13 cellular contexts compared by ENCODE assay signal in the genomic region with DNA sequence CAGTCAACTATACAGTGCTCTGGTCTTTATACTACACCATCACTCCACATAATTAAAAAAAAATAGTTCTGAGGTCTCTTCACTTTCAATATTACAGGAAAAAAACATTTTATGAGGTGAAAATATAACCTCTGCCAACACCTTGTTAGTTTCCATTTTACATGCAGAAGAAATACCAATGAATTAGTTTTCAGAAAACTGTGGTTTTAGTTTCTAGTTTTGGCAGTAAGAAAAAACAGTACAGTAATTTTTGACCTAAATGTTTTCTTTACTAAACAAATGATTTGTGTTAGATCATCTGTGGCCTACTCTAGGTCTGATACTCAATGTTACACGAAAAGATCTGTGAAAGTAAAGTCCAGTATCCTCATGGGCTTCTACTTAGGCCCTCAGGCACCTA. TPM values are rescaled to one million over a fixed set of nuclear protein-coding genes. Genes with fewer than 3 reads are reported as not detected.
DNase-seq lines count a peak whose midpoint lies in the region; ATAC-seq and TF ChIP-seq lines count a peak whose summit lies in the region.
"Had no signal": no experiment of that assay in that cellular context is flagged by ENCODE, and none has a peak within 500 bp of the region (broad histone marks: within the 10 kb centered on the region; RNA-seq: fewer than 3 reads in every experiment).

No MANE protein-coding gene starts in this region.

- H3K4me1 ChIP-seq in OCI-LY7 (ENCODE audit: insufficient read depth, low read length, poor library complexity, severe bottlenecking): no peaks in the 10 kb centered on the region
- H3K4me1 ChIP-seq: tibial artery had no signal

- H3K36me3 ChIP-seq in OCI-LY7 (ENCODE audit: insufficient read depth, low read length): no peaks in the 10 kb centered on the region
- H3K36me3 ChIP-seq: tibial artery had no signal

- TF ChIP-seq CTCF in OCI-LY7 (conservative IDR thresholded peaks at IDR 0.05; ENCODE audit: low read length): no peak

- H3K27ac ChIP-seq in OCI-LY7 (ENCODE audit: low read depth, low read length, poor library complexity, severe bottlenecking): no peak overlapping the region
- H3K27ac ChIP-seq: GM23248, tibial artery had no signal

- H4K20me1 ChIP-seq in OCI-LY7 (ENCODE audit: insufficient read depth, low read length): no peaks in the 10 kb centered on the region

- H3K4me3 ChIP-seq in OCI-LY7 (ENCODE audit: low read depth, low read length, poor library complexity, severe bottlenecking): no peak overlapping the region
- H3K4me3 ChIP-seq: GM23248, tibial artery had no signal

- no peak overlapping the region for H2AFZ ChIP-seq in OCI-LY7 (ENCODE audit: low read length)
- H2AFZ ChIP-seq: GM23248 had no signal

- H3K79me2 ChIP-seq in OCI-LY7 (ENCODE audit: insufficient read depth, low read depth, low read length): no peaks in the 10 kb centered on the region

- ATAC-seq in GM18499 (IDR thresholded peaks at IDR 0.05; ENCODE audit: insufficient read depth, unreplicated experiment): peak; percentile 84
- ATAC-seq in GM19372 (IDR thresholded peaks at IDR 0.05; ENCODE audit: low read depth, unreplicated experiment): peak; percentile 55
- ATAC-seq in HG02642 (IDR thresholded peaks at IDR 0.05; ENCODE audit: poor library complexity, unreplicated experiment): peak; percentile 79
- ATAC-seq in HG03354 (IDR thresholded peaks at IDR 0.05; ENCODE audit: poor library complexity, severe bottlenecking, unreplicated experiment): peak; percentile 84
- ATAC-seq: sciatic nerve had no signal

- no peaks in the 10 kb centered on the region for H3K9me3 ChIP-seq in OCI-LY7 (ENCODE audit: low read length)
- H3K9me3 ChIP-seq: tibial artery had no signal

- DNase-seq in OCI-LY7 (ENCODE audit: low spot score) (no peak), GM19240 (ENCODE audit: insufficient read length, low spot score) (no peak), NCI-H345 treated with DMSO at 0.1 percent for 48 hours (lab: John Stamatoyannopoulos, UW; ENCODE audit: unreplicated experiment) (no peak)
- DNase-seq in stimulated activated CD4-positive, alpha-beta T cell treated with anti-CD3 and anti-CD28 coated beads, Interleukin-1b, Interleukin-23, amount 100 ng/mL, for 48 hours: no peak
- DNase-seq: activated naive CD4-positive, alpha-beta T cell treated with anti-CD3 and anti-CD28 coated beads for 36 hours; GM23248; NCI-H1694 treated with DMSO at 0.1 percent for 48 hours; tibial artery had no signal

- intact Hi-C loops in OCI-LY7 (cut with micrococcal nuclease; ENCODE audit: unreplicated experiment): no loop called here

- H3K9me2 ChIP-seq in OCI-LY7 (ENCODE audit: insufficient read depth, low read length): no peaks in the 10 kb centered on the region

- no peak overlapping the region for H3K4me2 ChIP-seq in OCI-LY7 (ENCODE audit: low read length)

- BruUV-seq in OCI-LY7 (replicated peaks; lab: Mats Ljungman, UMichigan): no TSS peak

- CTCF ChIA-PET in OCI-LY7 (lab: Charles Lee; ENCODE audit: unreplicated experiment): no interaction called here

- POLR2A ChIA-PET in OCI-LY7 (lab: Charles Lee): interaction anchor here (0.9 kb wide), 1 partner anchor 325 kb away, joined by 3 read pairs; no protein-coding TSS in a partner anchor

RNA-seq across cellular contexts. Expression of gene SULT1E1, which starts 10.0 kb away (rescaled TPM):
- not detected in 2 replicates for total RNA-seq in OCI-LY7 (2014; rRNA removed; shearing (Covaris generic))
- total RNA-seq in OCI-LY7 (2022): not detected in 2 replicates
- total RNA-seq: activated naive CD4-positive, alpha-beta T cell treated with anti-CD3 and anti-CD28 coated beads for 36 hours; GM23248; sciatic nerve had no signal
